Comparison of ENCODE assay signal across 8 cellular contexts in genomic region chr21:45550552-45551210, GRCh38. TPM values are rescaled to one million over a fixed set of nuclear protein-coding genes. Genes with fewer than 3 reads are reported as not detected.
DNase-seq lines count a peak whose midpoint lies in the region; ATAC-seq, FAIRE-seq and TF ChIP-seq lines count a peak whose summit lies in the region.

No MANE protein-coding gene starts in this region.

- peak overlapping the region; percentile 66 to 73; a peak in 5 of 6 replicates for H3K27ac ChIP-seq in A549

- no peaks in the 10 kb centered on the region for H3K9me3 Mint-ChIP-seq in T-cell
- no peaks in the 10 kb centered on the region for H3K9me3 Mint-ChIP-seq in stimulated activated naive CD8-positive, alpha-beta T cell treated with anti-CD3 and anti-CD28 coated beads, Interleukin-15, Interleukin-2, amounts not matched to agents 100 ng/mL and 50 ng/mL, for 24 hours

- H3K27me3 Mint-ChIP-seq in T-cell: no peaks in the 10 kb centered on the region
- no peaks in the 10 kb centered on the region for H3K27me3 Mint-ChIP-seq in stimulated activated naive CD8-positive, alpha-beta T cell treated with anti-CD3 and anti-CD28 coated beads, Interleukin-15, Interleukin-2, amounts not matched to agents 100 ng/mL and 50 ng/mL, for 24 hours

- H3K4me3 ChIP-seq in A549: no peak overlapping the region

- H3K9me3 ChIP-seq in A549: no peaks in the 10 kb centered on the region

- H3K4me1 ChIP-seq in A549: peaks cover 18% of the 10 kb centered on the region

- no peak for DNase-seq in A549 (ENCODE audit: low read depth in 1 of 2, low spot score in 1 of 2)
- DNase-seq in T-cell: peak in 16 of 34 experiments; percentile 20 to 59 (median 30)
- DNase-seq in germinal center (ENCODE audit: low spot score): peak; percentile 50
- no peak for DNase-seq in DMS114 treated with DMSO at 0.1 percent for 48 hours (lab: John Stamatoyannopoulos, UW; ENCODE audit: unreplicated experiment)

- CTCF ChIA-PET in A549 (lab: Yijun Ruan, JAX) (interaction anchor here (1.0 kb wide), 1 partner anchor 38 kb away, joined by 3 read pairs; no protein-coding TSS in a partner anchor), T-cell (lab: Charles Lee) (no interaction called here)

- H3K36me3 Mint-ChIP-seq in T-cell: no peaks in the 10 kb centered on the region
- H3K36me3 Mint-ChIP-seq in stimulated activated naive CD8-positive, alpha-beta T cell treated with anti-CD3 and anti-CD28 coated beads, Interleukin-15, Interleukin-2, amounts not matched to agents 100 ng/mL and 50 ng/mL, for 24 hours (ENCODE audit: low read depth): no peaks in the 10 kb centered on the region

- peak overlapping the region; percentile 91 to 99 for H3K27ac Mint-ChIP-seq in T-cell
- H3K27ac Mint-ChIP-seq in stimulated activated naive CD8-positive, alpha-beta T cell treated with anti-CD3 and anti-CD28 coated beads, Interleukin-15, Interleukin-2, amounts not matched to agents 100 ng/mL and 50 ng/mL, for 24 hours: peak overlapping the region; percentile 97

- TF ChIP-seq CTCF in A549 (IDR thresholded peaks at IDR 0.05): no peak

- H3K4me3 Mint-ChIP-seq in T-cell: peak overlapping the region; percentile 57 to 87 (median 80)
- peak overlapping the region; percentile 79 for H3K4me3 Mint-ChIP-seq in stimulated activated naive CD8-positive, alpha-beta T cell treated with anti-CD3 and anti-CD28 coated beads, Interleukin-15, Interleukin-2, amounts not matched to agents 100 ng/mL and 50 ng/mL, for 24 hours

- peak overlapping the region; percentile 41 for H3K4me2 ChIP-seq in A549

- no peak for FAIRE-seq in A549 (lab: Jason Lieb, UNC)

- WGBS in A549 (ENCODE audit: missing lambda C conversion rate): 84% methylated on average over 13 of the region's 17 CpGs

- no peak for TF ChIP-seq RAD21 in A549 (conservative IDR thresholded peaks at IDR 0.05 in 1 of 2, IDR thresholded peaks at IDR 0.05 in 1 of 2)

- ATAC-seq in A549 (no peak), GM21529 (IDR thresholded peaks at IDR 0.05; ENCODE audit: unreplicated experiment) (peak; percentile 68), T-cell (replicated peaks in 1 of 4) (peak in 3 of 4 experiments; percentile 23 to 36 (median 35)), HG02885 (IDR thresholded peaks at IDR 0.05; ENCODE audit: poor library complexity, unreplicated experiment) (no peak), HG03457 (IDR thresholded peaks at IDR 0.05; ENCODE audit: unreplicated experiment) (no peak)

- peaks cover 34 to 43% (median 38%) of the 10 kb centered on the region in 3 donors for H3K4me1 Mint-ChIP-seq in T-cell
- peaks cover 41% of the 10 kb centered on the region for H3K4me1 Mint-ChIP-seq in stimulated activated naive CD8-positive, alpha-beta T cell treated with anti-CD3 and anti-CD28 coated beads, Interleukin-15, Interleukin-2, amounts not matched to agents 100 ng/mL and 50 ng/mL, for 24 hours (ENCODE audit: low read depth)

- no peak for TF ChIP-seq POLR2A in A549 (IDR thresholded peaks at IDR 0.05; ENCODE audit: low read length)

- POLR2A ChIA-PET in A549 (lab: Yijun Ruan, JAX): no interaction called here
- POLR2A ChIA-PET in T-cell (lab: Charles Lee): interaction anchor here in 1 of 2 donors (0.7 kb wide), 1 partner anchor 67 kb away, joined by 3 read pairs; no protein-coding TSS in a partner anchor

- no peak for TF ChIP-seq EP300 in A549 (IDR thresholded peaks at IDR 0.05)

TF ChIP-seq in A549, 52 proteins besides CTCF, POLR2A, EP300 and RAD21:
- TF ChIP-seq HDAC2 (IDR thresholded peaks at IDR 0.05): no peak
- TF ChIP-seq BCL3 (IDR thresholded peaks at IDR 0.05): no peak
- TF ChIP-seq FOSL2 (IDR thresholded peaks at IDR 0.05): no peak
- TF ChIP-seq FOSL2 (CRISPR knock-in tag; IDR thresholded peaks at IDR 0.05): no peak
- TF ChIP-seq HOXB5 (CRISPR knock-in tag; IDR thresholded peaks at IDR 0.05): no peak
- TF ChIP-seq FOSB (CRISPR knock-in tag; IDR thresholded peaks at IDR 0.05): no peak
- no peak for TF ChIP-seq RARB (CRISPR knock-in tag; IDR thresholded peaks at IDR 0.05)
- no peak for TF ChIP-seq NPAS2 (CRISPR knock-in tag; IDR thresholded peaks at IDR 0.05; ENCODE audit: borderline replicate concordance)
- TF ChIP-seq ZNF302 (CRISPR knock-in tag; IDR thresholded peaks at IDR 0.05): no peak
- TF ChIP-seq CEBPB (IDR thresholded peaks at IDR 0.05): no peak
- TF ChIP-seq ZFP36 (IDR thresholded peaks at IDR 0.05; ENCODE audit: borderline replicate concordance, partially characterized antibody): no peak
- no peak for TF ChIP-seq RNF2 (IDR thresholded peaks at IDR 0.05; ENCODE audit: borderline replicate concordance, low read depth)
- TF ChIP-seq HOXA7 (CRISPR knock-in tag; IDR thresholded peaks at IDR 0.05): no peak

RNA-seq across cellular contexts. Expression of gene SLC19A1, which starts 8.4 kb away (rescaled TPM):
- polyA plus RNA-seq in A549 (2011; rRNA removed): 9.8 and 11.0 TPM in 2 replicates
- 26.6 and 40.5 TPM in 2 replicates for polyA plus RNA-seq in A549 (2012; cell fraction: cytosol; rRNA removed)
- polyA plus RNA-seq in A549 (2012; cell fraction: nucleus; rRNA removed): 78.9 and 138 TPM in 2 replicates
- polyA plus RNA-seq in A549 (2017; fragmentation: RNase III; extraction: RNeasy Plus Mini Kit Qiagen cat#74134 plus additional on column Dnase treatment): 13.8 to 14.0 TPM (median 14.0 TPM) in 3 replicates
- 8.2 and 11.1 TPM in 2 replicates for polyA minus RNA-seq in A549 (2011; rRNA and poly(A)+ RNA removed)
- total RNA-seq in T-cell: 10 to 100 TPM; 10.4 to 19.2 (median 16.4) TPM

Comparison
In these comparisons a context has a peak if more than half of its experiments do, and no peak if none do; other contexts are left out.
1. ATAC-seq: peak in GM21529 (single experiment) and T-cell (3 of 4); none in A549 (0 of 2), HG02885 (single experiment) and HG03457 (single experiment).